Comparison of ENCODE assay signal across 12 cellular contexts in genomic region chr3:19559724-19560442, GRCh38.
DNase-seq lines count a peak whose midpoint lies in the region; ATAC-seq, FAIRE-seq and TF ChIP-seq lines count a peak whose summit lies in the region.
"Had no signal": no experiment of that assay in that cellular context is flagged by ENCODE, and none has a peak within 500 bp of the region (broad histone marks: within the 10 kb centered on the region; RNA-seq: fewer than 3 reads in every experiment).

No MANE protein-coding gene starts in this region.

- intact Hi-C loops in GM12878 (cut with micrococcal nuclease; ENCODE audit: unreplicated experiment), result loop anchor here (2.0 kb wide), 1 partner anchor 15 kb away; no protein-coding TSS in a partner anchor

- no peak for TF ChIP-seq POLR2A in GM12878 (IDR thresholded peaks at IDR 0.05; ENCODE audit: low read depth, low read length)

- H3K27me3 Mint-ChIP-seq in mesothelial cell of epicardium (ENCODE audit: low read depth), result no peaks in the 10 kb centered on the region
- no peaks in the 10 kb centered on the region for H3K27me3 Mint-ChIP-seq in activated T-cell treated with anti-CD3 and anti-CD28 coated beads, Interleukin-2, amount 50 U/mL, for 72 hours (ENCODE audit: low read depth)
- H3K27me3 Mint-ChIP-seq: central memory CD8-positive, alpha-beta T cell had no signal

- H3K4me3 Mint-ChIP-seq in mesothelial cell of epicardium, result no peak overlapping the region
- H3K4me3 Mint-ChIP-seq in activated T-cell treated with anti-CD3 and anti-CD28 coated beads, Interleukin-2, amount 50 U/mL, for 72 hours, result no peak overlapping the region
- H3K4me3 Mint-ChIP-seq: central memory CD8-positive, alpha-beta T cell had no signal

- in situ Hi-C loops in GM12878 (cut with MboI), result no loop called here

- no peaks in the 10 kb centered on the region for H4K20me1 ChIP-seq in GM12878 (ENCODE audit: control insufficient read depth, insufficient read depth)

- H3K9me3 Mint-ChIP-seq in mesothelial cell of epicardium, result peaks cover 6% of the 10 kb centered on the region
- H3K9me3 Mint-ChIP-seq in activated T-cell treated with anti-CD3 and anti-CD28 coated beads, Interleukin-2, amount 50 U/mL, for 72 hours, result peaks cover 0 to 3% of the 10 kb centered on the region in 2 donors

- H3K9ac ChIP-seq in GM12878 (ENCODE audit: control insufficient read depth, insufficient read depth, low read length), result peak overlapping the region; percentile 20; the same call in 1 of the 2 replicates

- H3K4me1 ChIP-seq in GM12878 (ENCODE audit: control insufficient read depth, insufficient read depth, low read length), result peaks cover 16% of the 10 kb centered on the region
- H3K4me1 ChIP-seq: pancreas had no signal

- TF ChIP-seq CTCF in GM12878 (IDR thresholded peaks at IDR 0.05 in 2 of 3, conservative IDR thresholded peaks at IDR 0.05 in 1 of 3; ENCODE audit: control insufficient read depth in 2 of 3, extremely low read depth in 1 of 3, insufficient read depth in 1 of 3, low read depth in 3 of 3, low read length in 3 of 3) (no peak), mesothelial cell of epicardium (IDR thresholded peaks at IDR 0.05; ENCODE audit: unreplicated experiment) (no peak)

- peak; percentile 92 for FAIRE-seq in GM12878 (lab: Jason Lieb, UNC)
- FAIRE-seq: pancreas had no signal

- no TSS peak for BruUV-seq in GM12878 (replicated peaks; lab: Mats Ljungman, UMichigan)

- H3K4me2 ChIP-seq in GM12878 (ENCODE audit: control insufficient read depth, insufficient read depth), result peak overlapping the region; percentile 78

- H2AFZ ChIP-seq in GM12878 (ENCODE audit: control insufficient read depth, low read depth, low read length), result peak overlapping the region; percentile 51

- no peaks in the 10 kb centered on the region for H3K36me3 ChIP-seq in GM12878 (ENCODE audit: control insufficient read depth in 2 of 2, insufficient read depth in 2 of 2, low read length in 1 of 2)
- H3K36me3 ChIP-seq: pancreas had no signal

- POLR2A ChIA-PET in GM12878 (lab: Charles Lee), result no interaction called here

- H3K9me3 ChIP-seq in GM12878 (replicated peaks; ENCODE audit: control insufficient read depth, insufficient read depth, low read length), result peaks cover 4% of the 10 kb centered on the region
- H3K9me3 ChIP-seq: pancreas had no signal

- H3K36me3 Mint-ChIP-seq in mesothelial cell of epicardium, result no peaks in the 10 kb centered on the region
- peaks cover 0 to 2% of the 10 kb centered on the region in 2 donors for H3K36me3 Mint-ChIP-seq in activated T-cell treated with anti-CD3 and anti-CD28 coated beads, Interleukin-2, amount 50 U/mL, for 72 hours (ENCODE audit: insufficient read depth in 2 of 2)

- H3K27ac ChIP-seq in GM12878 (ENCODE audit: control insufficient read depth, insufficient read depth), result peak overlapping the region; percentile 85
- H3K27ac ChIP-seq: pancreas had no signal

- H3K4me3 ChIP-seq in GM12878, result peak overlapping the region; percentile 51
- H3K4me3 ChIP-seq: pancreas had no signal

- TF ChIP-seq RAD21 in GM12878 (IDR thresholded peaks at IDR 0.05; ENCODE audit: insufficient read depth, low read depth, low read length), result no peak

- RAD21 ChIA-PET in GM12878 (lab: Charles Lee; ENCODE audit: unreplicated experiment), result no interaction called here

- no peaks in the 10 kb centered on the region for H3K4me1 Mint-ChIP-seq in mesothelial cell of epicardium
- no peaks in the 10 kb centered on the region for H3K4me1 Mint-ChIP-seq in activated T-cell treated with anti-CD3 and anti-CD28 coated beads, Interleukin-2, amount 50 U/mL, for 72 hours (ENCODE audit: low read depth)
- H3K4me1 Mint-ChIP-seq: central memory CD8-positive, alpha-beta T cell had no signal

- peak in 1 of 2 experiments; percentile 34; a peak in 1 of 4 replicates for TF ChIP-seq EP300 in GM12878 (IDR thresholded peaks at IDR 0.05; ENCODE audit: borderline replicate concordance in 1 of 2, control insufficient read depth in 1 of 2, low read depth in 2 of 2, low read length in 2 of 2)

- ATAC-seq in GM18868 (IDR thresholded peaks at IDR 0.05; ENCODE audit: unreplicated experiment), result peak; percentile 94
- ATAC-seq in GM21529 (IDR thresholded peaks at IDR 0.05; ENCODE audit: unreplicated experiment), result peak; percentile 97
- peak; percentile 97 for ATAC-seq in HG03108 (IDR thresholded peaks at IDR 0.05; ENCODE audit: unreplicated experiment)
- ATAC-seq in GM12878, result peak; percentile 94
- ATAC-seq in activated T-cell treated with anti-CD3 and anti-CD28 coated beads, Interleukin-2, amount 50 U/mL, for 72 hours (replicated peaks in 1 of 2), result no peak
- ATAC-seq: Panc1, pancreas had no signal

- H3K27me3 ChIP-seq in GM12878 (replicated peaks in 1 of 2; ENCODE audit: control insufficient read depth in 2 of 2, insufficient read depth in 2 of 2, low read length in 1 of 2), result no peaks in the 10 kb centered on the region
- H3K27me3 ChIP-seq: pancreas had no signal

- 3% methylated on average over 4 of the region's 4 CpGs for WGBS in GM12878 (ENCODE audit: insufficient coverage, insufficient replicate concordance, low lambda C conversion rate, missing lambda C conversion rate)

- H3K27ac Mint-ChIP-seq in mesothelial cell of epicardium, result no peak overlapping the region
- H3K27ac Mint-ChIP-seq in activated T-cell treated with anti-CD3 and anti-CD28 coated beads, Interleukin-2, amount 50 U/mL, for 72 hours, result no peak overlapping the region

- H3K79me2 ChIP-seq in GM12878 (ENCODE audit: control insufficient read depth, insufficient read depth, low read length), result no peaks in the 10 kb centered on the region

- SMC1A ChIA-PET in GM12878 (lab: Charles Lee; ENCODE audit: uncharacterized antibody, unreplicated experiment), result interaction anchor here (0.9 kb wide), 1 partner anchor 20 kb away, joined by 5 read pairs; no protein-coding TSS in a partner anchor

- CTCF ChIA-PET in GM12878 (lab: Yijun Ruan, JAX), result interaction anchor here (0.6 kb wide), 1 partner anchor 12 kb away, joined by 3 read pairs; no protein-coding TSS in a partner anchor

- DNase-seq in GM12878 (ENCODE audit: low read depth, low spot score) (peak; percentile 58), mesothelial cell of epicardium (ENCODE audit: low spot score in 2 of 2, unreplicated experiment in 2 of 2) (no peak), NCI-H2227 (lab: John Stamatoyannopoulos, UW; ENCODE audit: unreplicated experiment) (no peak)
- DNase-seq in activated T-cell treated with anti-CD3 and anti-CD28 coated beads, Interleukin-2, amount 50 U/mL, for 72 hours, result no peak
- no peak for DNase-seq in stimulated activated CD4-positive, alpha-beta T cell treated with anti-CD3 and anti-CD28 coated beads, Interleukin-4, amount 100 ng/mL, for 24 hours
- DNase-seq: NCI-H1417 treated with DMSO at 0.1 percent for 48 hours, pancreas had no signal

TF ChIP-seq in GM12878, 131 proteins besides CTCF, POLR2A, EP300 and RAD21 (continues in another document):
- TF ChIP-seq POLR2AphosphoS5 (IDR thresholded peaks at IDR 0.05; ENCODE audit: low read length) (no peak), POU2F2 (IDR thresholded peaks at IDR 0.05; ENCODE audit: borderline replicate concordance, low read depth, low read length) (no peak), ETV6 (conservative IDR thresholded peaks at IDR 0.05 in 1 of 2, IDR thresholded peaks at IDR 0.05 in 1 of 2; ENCODE audit: borderline replicate concordance in 1 of 2, low read depth in 1 of 2) (peak in 1 of 2 experiments; percentile 32; a peak in 1 of 4 replicates), ATF2 (IDR thresholded peaks at IDR 0.05; ENCODE audit: low read length) (peak; percentile 80), SPI1 (IDR thresholded peaks at IDR 0.05; ENCODE audit: borderline replicate concordance, insufficient read depth, low read depth, low read length) (peak; percentile 69; the same call in 1 of the 2 replicates), TCF12 (IDR thresholded peaks at IDR 0.05; ENCODE audit: low read depth, low read length) (no peak), NFIC (IDR thresholded peaks at IDR 0.05; ENCODE audit: low read depth, low read length) (peak; percentile 61), ASH2L (IDR thresholded peaks at IDR 0.05; ENCODE audit: borderline replicate concordance, low read depth) (0 out of 2 replicates have a peak, but pooled peaks have one; percentile 59), IRF4 (IDR thresholded peaks at IDR 0.05; ENCODE audit: low read depth, low read length) (0 out of 2 replicates have a peak, but pooled peaks have one; percentile 50), TCF3 (IDR thresholded peaks at IDR 0.05; ENCODE audit: borderline replicate concordance, insufficient read depth, low read depth, low read length) (peak; percentile 50; the same call in 1 of the 2 replicates), BCL11A (IDR thresholded peaks at IDR 0.05; ENCODE audit: low read depth, low read length) (0 out of 2 replicates have a peak, but pooled peaks have one; percentile 21), RELB (IDR thresholded peaks at IDR 0.05; ENCODE audit: low read depth) (peak; percentile 69), EED (IDR thresholded peaks at IDR 0.05; ENCODE audit: low read depth) (peak; percentile 73), IKZF2 (IDR thresholded peaks at IDR 0.05) (peak; percentile 77 to 86), FOXM1 (IDR thresholded peaks at IDR 0.05; ENCODE audit: low read depth, low read length) (peak; percentile 25; the same call in 1 of the 2 replicates), MTA3 (IDR thresholded peaks at IDR 0.05; ENCODE audit: borderline replicate concordance, low read length) (no peak)

Comparison
In these comparisons a context has a peak if more than half of its experiments do, and no peak if none do; other contexts are left out.
1. ATAC-seq: peak in GM18868 (single experiment), GM21529 (single experiment), HG03108 (single experiment) and GM12878 (single experiment); none in activated T-cell treated with anti-CD3 and anti-CD28 coated beads, Interleukin-2, amount 50 U/mL, for 72 hours (0 of 2).